In genomic region chr5:61162010-61162831, GRCh38 we compare ENCODE assay signal across 8 cellular contexts. TPM values are rescaled to one million over a fixed set of nuclear protein-coding genes. Genes with fewer than 3 reads are reported as not detected.
DNase-seq lines count a peak whose midpoint lies in the region; TF ChIP-seq lines count a peak whose summit lies in the region.

TSS of gene SMIM15 (minus strand) at chr5:61162468. CDS start at chr5:61160171, 2,297 bp downstream.

- peak within 1 kb of the TSS; percentile 97 for H3K4me3 Mint-ChIP-seq in HFFc6
- peak within 1 kb of the TSS; percentile 98 for H3K4me3 Mint-ChIP-seq in activated naive CD8-positive, alpha-beta T cell treated with anti-CD3 and anti-CD28 coated beads for 36 hours

- TF ChIP-seq POLR2A in ovary (IDR thresholded peaks at IDR 0.05): peak; percentile 40

- H3K36me3 ChIP-seq in GM06990 (ENCODE audit: control insufficient read depth, insufficient read depth, low read length) (no peaks in the 10 kb centered on the region), ovary (no peaks in the 10 kb centered on the region), thymus (ENCODE audit: control insufficient read depth, insufficient read depth) (no peaks in the 10 kb centered on the region)

- peaks cover 45% of the 10 kb centered on the region for H3K4me1 Mint-ChIP-seq in HFFc6 (ENCODE audit: low read depth)
- H3K4me1 Mint-ChIP-seq in activated naive CD8-positive, alpha-beta T cell treated with anti-CD3 and anti-CD28 coated beads for 36 hours: peaks cover 26% of the 10 kb centered on the region

- H3K27ac Mint-ChIP-seq in HFFc6: peak within 1 kb of the TSS; percentile 96
- H3K27ac Mint-ChIP-seq in activated naive CD8-positive, alpha-beta T cell treated with anti-CD3 and anti-CD28 coated beads for 36 hours: peak within 1 kb of the TSS; percentile 98

- DNase-seq in GM06990 (ENCODE audit: extremely low read depth, insufficient read length) (peak; percentile 92), HFFc6 (peak; percentile 71), NCI-H1048 (lab: John Stamatoyannopoulos, UW) (peak; percentile 84), SKM-1 treated with dmso at 0.1 percent for 144 hours (lab: John Stamatoyannopoulos, UW; ENCODE audit: unreplicated experiment) (peak; percentile 90), head of caudate nucleus (peak; percentile 64 to 94 (median 86)), ovary (peak; percentile 84 to 91 (median 88))
- peak; percentile 86 for DNase-seq in activated naive CD8-positive, alpha-beta T cell treated with anti-CD3 and anti-CD28 coated beads for 36 hours

- H3K27me3 ChIP-seq in GM06990 (replicated peaks; ENCODE audit: control insufficient read depth, insufficient read depth, low read length): no peaks in the 10 kb centered on the region
- H3K27me3 ChIP-seq in ovary: no peaks in the 10 kb centered on the region
- H3K27me3 ChIP-seq in thymus (ENCODE audit: control insufficient read depth, insufficient read depth): no peaks in the 10 kb centered on the region

- no peak for TF ChIP-seq EP300 in ovary (IDR thresholded peaks at IDR 0.05)

- no peaks in the 10 kb centered on the region for H3K9me3 Mint-ChIP-seq in HFFc6
- peaks cover 5% of the 10 kb centered on the region for H3K9me3 Mint-ChIP-seq in activated naive CD8-positive, alpha-beta T cell treated with anti-CD3 and anti-CD28 coated beads for 36 hours

- peaks cover 51% of the 10 kb centered on the region for H3K36me3 Mint-ChIP-seq in HFFc6 (ENCODE audit: low read depth)
- peaks cover 63% of the 10 kb centered on the region for H3K36me3 Mint-ChIP-seq in activated naive CD8-positive, alpha-beta T cell treated with anti-CD3 and anti-CD28 coated beads for 36 hours

- H3K4me3 ChIP-seq in GM06990 (replicated peaks; ENCODE audit: low read depth, low read length): peak within 1 kb of the TSS; percentile 93
- H3K4me3 ChIP-seq in ovary: peak within 1 kb of the TSS; percentile 83
- H3K4me3 ChIP-seq in thymus (ENCODE audit: low read length): peak within 1 kb of the TSS; percentile 67

- H3K27ac ChIP-seq in ovary (peak within 1 kb of the TSS; percentile 86 to 91), thymus (ENCODE audit: low read depth) (peak within 1 kb of the TSS; percentile 89)

- peaks cover 3% of the 10 kb centered on the region for H3K4me1 ChIP-seq in ovary (ENCODE audit: insufficient read depth)
- no peaks in the 10 kb centered on the region for H3K4me1 ChIP-seq in thymus (ENCODE audit: control insufficient read depth, insufficient read depth, low read length)

- no peaks in the 10 kb centered on the region; the same call in 1 of the 2 replicates for H3K27me3 Mint-ChIP-seq in HFFc6 (ENCODE audit: insufficient read depth)
- no peaks in the 10 kb centered on the region for H3K27me3 Mint-ChIP-seq in activated naive CD8-positive, alpha-beta T cell treated with anti-CD3 and anti-CD28 coated beads for 36 hours

- H3K9me3 ChIP-seq in ovary: no peaks in the 10 kb centered on the region
- no peaks in the 10 kb centered on the region for H3K9me3 ChIP-seq in thymus (ENCODE audit: control insufficient read depth)

- 0 to 1% (median 0%) methylated on average over 61 to 73 of the region's 73 CpGs for WGBS in ovary, 3 donors
- 2% methylated on average over 73 of the region's 73 CpGs for WGBS in thymus

- intact Hi-C loops in head of caudate nucleus (cut with DNase I) (loop anchor here (5.0 to 10.0 kb wide), 3 partner anchors 170 to 653 kb away; partner anchors contain the start of gene ZSWIM6), ovary (cut with DNase I) (loop anchor here in 2 of 4 donors (1.0 to 5.0 kb wide), 2 partner anchors 170 kb away; partner anchors contain the start of gene ZSWIM6 (in 2 of the 2))

- TF ChIP-seq CTCF in GM06990 (IDR thresholded peaks at IDR 0.05; ENCODE audit: insufficient read depth, low read length, poor library complexity, severe bottlenecking) (no peak), HFFc6 (IDR thresholded peaks at IDR 0.05) (no peak), ovary (IDR thresholded peaks at IDR 0.05) (no peak)

RNA-seq across cellular contexts. Expression of gene SMIM15, which starts in this region (rescaled TPM):
- 10 to 100 TPM; 62.6 to 76.8 (median 68.6) TPM for total RNA-seq in HFFc6 (2021; fragmentation: NEBNext Ultra II Directional; extraction: Animal tissue kit (Norgen Biotek cat#: 25700))
- total RNA-seq in activated naive CD8-positive, alpha-beta T cell treated with anti-CD3 and anti-CD28 coated beads for 36 hours: 10 to 100 TPM; 92.1 to 94.8 TPM
- total RNA-seq in ovary: 10 to 100 TPM; 17.6 to 59.3 (median 42.4) TPM
- polyA plus RNA-seq in ovary: 10 to 100 TPM; 26.1 to 39.7 TPM
- polyA plus RNA-seq in thymus: 35.6 TPM

Comparison
In these comparisons a context has a peak if more than half of its experiments do, and no peak if none do; other contexts are left out.
1. Peak in every context shown above with its lines: DNase-seq, H3K4me3 ChIP-seq and H3K27ac ChIP-seq.